ENCODE assay signal across 8 cellular contexts in genomic region chr10:4131407-4132215, GRCh38.
DNase-seq lines count a peak whose midpoint lies in the region; ATAC-seq and TF ChIP-seq lines count a peak whose summit lies in the region.

No MANE protein-coding gene starts in this region.

- H4K20me1 ChIP-seq in OCI-LY7 (ENCODE audit: insufficient read depth, low read length), result no peaks in the 10 kb centered on the region

- no peak overlapping the region for H3K4me3 Mint-ChIP-seq in WTC11

- no TSS peak for BruUV-seq in OCI-LY7 (replicated peaks; lab: Mats Ljungman, UMichigan)

- H3K79me2 ChIP-seq in OCI-LY7 (ENCODE audit: insufficient read depth, low read depth, low read length), result no peaks in the 10 kb centered on the region

- peaks cover 21% of the 10 kb centered on the region for H3K9me3 Mint-ChIP-seq in WTC11

- H2AFZ ChIP-seq in OCI-LY7 (ENCODE audit: low read length), result no peak overlapping the region

- H3K4me1 Mint-ChIP-seq in WTC11, result peaks cover 31% of the 10 kb centered on the region

- H3K9me2 ChIP-seq in OCI-LY7 (ENCODE audit: insufficient read depth, low read length), result no peaks in the 10 kb centered on the region

- peak overlapping the region; percentile 66 for H3K4me2 ChIP-seq in OCI-LY7 (ENCODE audit: low read length)

- no peak for TF ChIP-seq CTCF in OCI-LY7 (conservative IDR thresholded peaks at IDR 0.05; ENCODE audit: low read length)
- no peak for TF ChIP-seq CTCF in mucosa of descending colon (IDR thresholded peaks at IDR 0.05)
- TF ChIP-seq CTCF in WTC11 (IDR thresholded peaks at IDR 0.05), result no peak

- H3K4me1 ChIP-seq in OCI-LY7 (ENCODE audit: insufficient read depth, low read length, poor library complexity, severe bottlenecking), result peaks cover 49% of the 10 kb centered on the region
- peaks cover 9% of the 10 kb centered on the region for H3K4me1 ChIP-seq in mucosa of descending colon (ENCODE audit: low read depth)

- DNase-seq in activated effector memory CD4-positive, alpha-beta T cell treated with anti-CD3 and anti-CD28 coated beads, Interleukin-2, amount 50 U/mL, for 16 hours, result peak; percentile 66
- DNase-seq in activated effector memory CD4-positive, alpha-beta T cell treated with Interleukin-2 at 50 U/mL for 16 hours, result no peak
- DNase-seq in OCI-LY7 (ENCODE audit: low spot score), result peak; percentile 63
- DNase-seq in central memory CD4-positive, alpha-beta T cell, result peak; percentile 82
- DNase-seq in mucosa of descending colon, result peak in 1 of 3 donors; percentile 34
- no peak for DNase-seq in HK-2 (ENCODE audit: unreplicated experiment)
- DNase-seq in WTC11 (ENCODE audit: low spot score), result no peak

- no peaks in the 10 kb centered on the region for H3K36me3 ChIP-seq in OCI-LY7 (ENCODE audit: insufficient read depth, low read length)
- H3K36me3 ChIP-seq in mucosa of descending colon (ENCODE audit: low read depth), result no peaks in the 10 kb centered on the region

- H3K27me3 Mint-ChIP-seq in WTC11 (ENCODE audit: low read depth), result no peaks in the 10 kb centered on the region

- ATAC-seq in HG02870 (IDR thresholded peaks at IDR 0.05; ENCODE audit: unreplicated experiment), result peak; percentile 50
- peak; percentile 67 for ATAC-seq in mucosa of descending colon
- ATAC-seq in WTC11, result no peak

- H3K27ac Mint-ChIP-seq in WTC11, result no peak overlapping the region

- CTCF ChIA-PET in OCI-LY7 (lab: Charles Lee; ENCODE audit: unreplicated experiment) (no interaction called here), WTC11 (lab: Charles Lee) (interaction anchor here (0.7 kb wide), 1 partner anchor 244 kb away, joined by 5 read pairs; no protein-coding TSS in a partner anchor)

- no peak overlapping the region for H3K27ac ChIP-seq in OCI-LY7 (ENCODE audit: low read depth, low read length, poor library complexity, severe bottlenecking)

- POLR2A ChIA-PET in OCI-LY7 (lab: Charles Lee) (interaction anchor here (0.6 kb wide), 1 partner anchor 213 kb away, joined by 3 read pairs; no protein-coding TSS in a partner anchor), WTC11 (lab: Charles Lee) (interaction anchor here (0.7 kb wide), 1 partner anchor 617 kb away, joined by 4 read pairs; no protein-coding TSS in a partner anchor)

- intact Hi-C loops in OCI-LY7 (cut with micrococcal nuclease; ENCODE audit: unreplicated experiment) (loop anchor here (10.0 kb wide), 1 partner anchor 347 kb away; the partner anchor contains the start of gene KLF6), mucosa of descending colon (cut with DNase I, micrococcal nuclease) (no loop called here)

- H3K4me3 ChIP-seq in OCI-LY7 (ENCODE audit: low read depth, low read length, poor library complexity, severe bottlenecking), result peak overlapping the region; percentile 21
- H3K4me3 ChIP-seq in mucosa of descending colon, result no peak overlapping the region

- peaks cover 4% of the 10 kb centered on the region for H3K36me3 Mint-ChIP-seq in WTC11

- peaks cover 3% of the 10 kb centered on the region; the same call in 1 of the 2 replicates for H3K9me3 ChIP-seq in OCI-LY7 (ENCODE audit: low read length)
- H3K9me3 ChIP-seq in mucosa of descending colon, result peaks cover 3% of the 10 kb centered on the region

TF ChIP-seq in WTC11, 78 proteins besides CTCF, POLR2A, EP300 and RAD21:
- no peak for TF ChIP-seq CDX4 (CRISPR knock-in tag; IDR thresholded peaks at IDR 0.05; ENCODE audit: borderline replicate concordance)

Comparison
In these comparisons a context has a peak if more than half of its experiments do, and no peak if none do; other contexts are left out.
1. DNase-seq: peak in activated effector memory CD4-positive, alpha-beta T cell treated with anti-CD3 and anti-CD28 coated beads, Interleukin-2, amount 50 U/mL, for 16 hours (single experiment), OCI-LY7 (single experiment) and central memory CD4-positive, alpha-beta T cell (single experiment); none in activated effector memory CD4-positive, alpha-beta T cell treated with Interleukin-2 at 50 U/mL for 16 hours (single experiment), HK-2 (single experiment) and WTC11 (single experiment).